ENCODE assay signal across 19 cellular contexts in the genomic region with DNA sequence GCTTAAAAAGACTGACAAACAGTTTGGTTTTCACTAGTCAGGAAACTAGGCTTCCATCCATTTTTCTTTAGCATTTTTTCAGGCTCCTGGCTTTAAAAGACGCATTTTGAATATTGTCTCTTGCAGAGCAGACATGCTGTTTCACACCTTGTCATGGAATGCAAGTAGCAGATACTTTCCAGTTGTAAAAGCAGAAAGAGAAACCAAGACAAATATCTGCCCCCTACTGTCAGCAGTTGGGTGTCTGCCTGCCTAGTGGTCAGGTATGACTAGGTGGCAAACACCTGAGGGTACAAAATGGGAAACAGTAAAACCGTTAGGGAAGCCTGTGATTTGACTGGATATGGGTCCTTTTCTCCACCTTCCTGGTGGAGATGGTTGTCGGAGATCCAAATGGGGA.
DNase-seq lines count a peak whose midpoint lies in the region; FAIRE-seq and TF ChIP-seq lines count a peak whose summit lies in the region.
"Had no signal": no experiment of that assay in that cellular context is flagged by ENCODE, and none has a peak within 500 bp of the region (broad histone marks: within the 10 kb centered on the region; RNA-seq: fewer than 3 reads in every experiment).

No MANE protein-coding gene starts in this region.

- H3K9me3 ChIP-seq in breast epithelium (no peaks in the 10 kb centered on the region), transverse colon (no peaks in the 10 kb centered on the region), Karpas-422 (ENCODE audit: low read length) (no peaks in the 10 kb centered on the region)
- H3K9me3 ChIP-seq: right atrium auricular region had no signal

- 50 to 66% methylated on average over 1 to 3 of the region's 3 CpGs for WGBS in transverse colon (ENCODE audit: low coverage in 1 of 2), 2 donors

- no peaks in the 10 kb centered on the region for H3K4me1 Mint-ChIP-seq in MCF 10A (ENCODE audit: insufficient read depth, unreplicated experiment)
- 0 out of 2 replicates have a peak, but pooled peaks cover 6% of the 10 kb centered on the region for H3K4me1 Mint-ChIP-seq in HFFc6 (ENCODE audit: low read depth)
- H3K4me1 Mint-ChIP-seq: activated B cell treated with CpG ODN at 0.5 μM for 24 hours, neural crest cell had no signal

- no peak overlapping the region for H3K4me3 Mint-ChIP-seq in MCF 10A (ENCODE audit: unreplicated experiment)
- H3K4me3 Mint-ChIP-seq in HFFc6 = no peak overlapping the region
- H3K4me3 Mint-ChIP-seq: activated B cell treated with CpG ODN at 0.5 μM for 24 hours; activated naive CD8-positive, alpha-beta T cell; neural crest cell had no signal

- H3K4me1 ChIP-seq in breast epithelium (no peaks in the 10 kb centered on the region), transverse colon (no peaks in the 10 kb centered on the region), Karpas-422 (ENCODE audit: low read length) (no peaks in the 10 kb centered on the region)
- H3K4me1 ChIP-seq: right atrium auricular region had no signal

- peak; percentile 22 for DNase-seq in MCF 10A (ENCODE audit: unreplicated experiment)
- no peak for DNase-seq in breast epithelium (ENCODE audit: low spot score in 2 of 2)
- DNase-seq in HFFc6 = no peak
- DNase-seq in bronchial epithelial cell (ENCODE audit: low read depth) = peak; percentile 26
- DNase-seq in retinal pigment epithelial cell (ENCODE audit: low read depth) = no peak
- no peak for DNase-seq in GF-D8 (lab: John Stamatoyannopoulos, UW)
- DNase-seq in transverse colon = no peak
- no peak for DNase-seq in Karpas-422
- DNase-seq: activated B cell treated with CpG ODN at 0.5 μM for 24 hours; caudate nucleus; mesenchymal stem cell; NCI-H1930; NCI-H526 treated with DMSO at 0.1 percent for 48 hours; stimulated activated CD4-positive, alpha-beta T cell treated with anti-CD3 and anti-CD28 coated beads, Interleukin-2, amount 100 ng/mL, for 24 hours; T-helper 1 cell had no signal

- H3K36me3 Mint-ChIP-seq in MCF 10A (ENCODE audit: insufficient read depth, unreplicated experiment) (no peaks in the 10 kb centered on the region), HFFc6 (ENCODE audit: low read depth) (no peaks in the 10 kb centered on the region)

- H3K4me2 ChIP-seq in Karpas-422 (ENCODE audit: low read depth, low read length, poor library complexity, severe bottlenecking) = no peak overlapping the region

- TF ChIP-seq CTCF in MCF 10A (IDR thresholded peaks at IDR 0.05; ENCODE audit: unreplicated experiment) = no peak
- TF ChIP-seq CTCF in breast epithelium (IDR thresholded peaks at IDR 0.05) = no peak
- peak; percentile 38 for TF ChIP-seq CTCF in HFFc6 (IDR thresholded peaks at IDR 0.05)
- TF ChIP-seq CTCF in bronchial epithelial cell (IDR thresholded peaks at IDR 0.05; ENCODE audit: insufficient read depth, low read length, severe bottlenecking) = peak; percentile 18
- peak; percentile 6 for TF ChIP-seq CTCF in retinal pigment epithelial cell (conservative IDR thresholded peaks at IDR 0.05; ENCODE audit: low read depth, low read length)
- no peak for TF ChIP-seq CTCF in transverse colon (IDR thresholded peaks at IDR 0.05)

- no TSS peak for BruUV-seq in MCF 10A (replicated peaks; lab: Mats Ljungman, UMichigan)

- CTCF ChIA-PET in MCF 10A (lab: Yijun Ruan, JAX) = interaction anchor here (0.6 kb wide), 1 partner anchor 35 kb away, joined by 3 read pairs; no protein-coding TSS in a partner anchor

- H3K9me3 Mint-ChIP-seq in MCF 10A (ENCODE audit: unreplicated experiment) (no peaks in the 10 kb centered on the region), HFFc6 (no peaks in the 10 kb centered on the region)
- H3K9me3 Mint-ChIP-seq: activated B cell treated with CpG ODN at 0.5 μM for 24 hours, neural crest cell had no signal

- TF ChIP-seq POLR2A in breast epithelium (IDR thresholded peaks at IDR 0.05) = no peak
- TF ChIP-seq POLR2A in transverse colon (IDR thresholded peaks at IDR 0.05) = no peak

- H3K4me3 ChIP-seq in breast epithelium (no peak overlapping the region), bronchial epithelial cell (ENCODE audit: low read depth, low read length) (no peak overlapping the region), retinal pigment epithelial cell (ENCODE audit: low read length) (no peak overlapping the region), transverse colon (no peak overlapping the region), Karpas-422 (ENCODE audit: low read length) (no peak overlapping the region)
- H3K4me3 ChIP-seq: right atrium auricular region had no signal

- H3K27ac Mint-ChIP-seq in MCF 10A (ENCODE audit: low read depth, unreplicated experiment) = no peak overlapping the region
- H3K27ac Mint-ChIP-seq in HFFc6 = no peak overlapping the region
- H3K27ac Mint-ChIP-seq: activated B cell treated with CpG ODN at 0.5 μM for 24 hours; activated naive CD8-positive, alpha-beta T cell had no signal

- H3K9ac ChIP-seq in Karpas-422 (ENCODE audit: low read length) = no peak overlapping the region

- H4K20me1 ChIP-seq in Karpas-422 (ENCODE audit: insufficient read depth, low read depth, low read length) = no peaks in the 10 kb centered on the region

- H2AFZ ChIP-seq in Karpas-422 (ENCODE audit: low read length) = no peak overlapping the region

- H3K27ac ChIP-seq in breast epithelium (no peak overlapping the region), transverse colon (no peak overlapping the region), Karpas-422 (ENCODE audit: low read length) (no peak overlapping the region)
- H3K27ac ChIP-seq: right atrium auricular region, RWPE1 had no signal

- H3K9me2 ChIP-seq in Karpas-422 (replicated peaks; ENCODE audit: insufficient read depth, low read length) = no peaks in the 10 kb centered on the region

- no peak for TF ChIP-seq EP300 in transverse colon (IDR thresholded peaks at IDR 0.05; ENCODE audit: low read depth)

- intact Hi-C loops in MCF 10A (cut with micrococcal nuclease) (no loop called here), breast epithelium (cut with DNase I; ENCODE audit: low total_unique reads) (no loop called here), transverse colon (cut with DNase I; ENCODE audit: low total_unique reads) (no loop called here)

- no peaks in the 10 kb centered on the region for H3K79me2 ChIP-seq in Karpas-422 (ENCODE audit: low read length)

- H3K27me3 ChIP-seq in breast epithelium (no peaks in the 10 kb centered on the region), bronchial epithelial cell (ENCODE audit: control insufficient read depth, insufficient read depth, low read length) (peaks cover 2% of the 10 kb centered on the region), transverse colon (no peaks in the 10 kb centered on the region), Karpas-422 (ENCODE audit: low read length) (no peaks in the 10 kb centered on the region; the same call in 1 of the 2 replicates)
- H3K27me3 ChIP-seq: right atrium auricular region had no signal

- no peaks in the 10 kb centered on the region for H3K36me3 ChIP-seq in breast epithelium
- H3K36me3 ChIP-seq in bronchial epithelial cell (ENCODE audit: control insufficient read depth, insufficient read depth, low read length) = no peaks in the 10 kb centered on the region
- no peaks in the 10 kb centered on the region for H3K36me3 ChIP-seq in transverse colon
- H3K36me3 ChIP-seq in Karpas-422 (ENCODE audit: insufficient read depth, low read length) = no peaks in the 10 kb centered on the region
- H3K36me3 ChIP-seq: right atrium auricular region had no signal

- POLR2A ChIA-PET in MCF 10A (lab: Yijun Ruan, JAX) = no interaction called here

- FAIRE-seq in bronchial epithelial cell (lab: Jason Lieb, UNC) = no peak

- H3K27me3 Mint-ChIP-seq in MCF 10A (ENCODE audit: insufficient read depth, unreplicated experiment) (peaks cover 37% of the 10 kb centered on the region), HFFc6 (ENCODE audit: insufficient read depth) (peaks cover 13% of the 10 kb centered on the region; the same call in 1 of the 2 replicates)

- in situ Hi-C loops in transverse colon (cut with MboI; ENCODE audit: low pct_ligation_motif_present in 1 of 4, low pct_unique_long_range_greater_than_20kb in 1 of 4, low sequenced_read_pairs in 3 of 4) = no loop called here

Comparison
In these comparisons a context has a peak if more than half of its experiments do, and no peak if none do; other contexts are left out.
1. DNase-seq: peak in MCF 10A (single experiment) and bronchial epithelial cell (single experiment); none in breast epithelium (0 of 2), HFFc6 (single experiment), retinal pigment epithelial cell (single experiment), GF-D8 (single experiment), transverse colon (single experiment) and Karpas-422 (single experiment).
2. CTCF ChIP-seq: peak in HFFc6 (single experiment), bronchial epithelial cell (single experiment) and retinal pigment epithelial cell (single experiment); none in MCF 10A (single experiment), breast epithelium (0 of 3) and transverse colon (0 of 5).